1 cellular context compared by ENCODE assay signal in genomic region chr11:41431784-41432183, GRCh38.
A peak's percentile ranks its signal among the peaks of the same experiment; 100 is the strongest.
TF ChIP-seq lines count a peak whose summit lies in the region.

No MANE protein-coding gene starts in this region.

TF ChIP-seq in GM23338, 12 proteins besides CTCF, POLR2A, EP300 and RAD21:
- TF ChIP-seq ZNF462 (CRISPR knock-in tag; IDR thresholded peaks at IDR 0.05) (peak; percentile 17; the same call in 1 of the 2 replicates), STAT1 (IDR thresholded peaks at IDR 0.05; ENCODE audit: unreplicated experiment) (no peak)
